Comparison of ENCODE assay signal across 5 cellular contexts in genomic region chr15:60339236-60339635, GRCh38.
"Had no signal": no experiment of that assay in that cellular context is flagged by ENCODE, and none has a peak within 500 bp of the region (broad histone marks: within the 10 kb centered on the region; RNA-seq: fewer than 3 reads in every experiment).

No MANE protein-coding gene starts in this region.

- H3K4me1 Mint-ChIP-seq: IgD-negative memory B cell had no signal

- H3K27ac ChIP-seq: GM23248 had no signal

- H3K27ac Mint-ChIP-seq: IgD-negative memory B cell had no signal

- DNase-seq: GM23248, GOT3, H9, HCEC 1CT had no signal

- H3K27me3 Mint-ChIP-seq: IgD-negative memory B cell had no signal

- H3K9me3 Mint-ChIP-seq: H9, IgD-negative memory B cell had no signal

- H3K4me3 ChIP-seq: GM23248 had no signal

- H3K4me3 Mint-ChIP-seq: H9, IgD-negative memory B cell had no signal
